15 cellular contexts compared by ENCODE assay signal in the genomic region with DNA sequence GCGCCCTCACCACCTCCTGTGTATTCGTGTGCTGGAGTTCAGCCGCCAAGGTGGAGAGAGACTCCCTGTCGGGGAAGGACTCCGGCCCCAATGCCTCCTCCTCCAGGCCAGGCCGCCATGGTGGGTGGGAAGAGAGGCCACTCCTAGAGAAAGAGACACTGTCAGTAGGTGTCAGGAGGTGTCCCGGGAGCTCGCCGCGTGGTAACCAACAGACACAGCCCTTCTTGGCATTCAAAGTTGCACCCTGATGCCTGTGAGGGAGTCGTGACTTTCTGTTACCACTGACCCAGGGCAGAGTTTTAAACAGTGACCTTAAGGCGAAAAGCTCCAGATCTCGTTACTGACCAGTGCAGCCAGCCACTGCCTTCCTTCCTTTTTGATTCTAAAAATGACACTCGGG.
"Had no signal": no experiment of that assay in that cellular context is flagged by ENCODE, and none has a peak within 500 bp of the region (broad histone marks: within the 10 kb centered on the region; RNA-seq: fewer than 3 reads in every experiment).

No MANE protein-coding gene starts in this region.

- H3K27ac ChIP-seq: adrenal gland, WERI-Rb-1 had no signal

- H3K27me3 ChIP-seq: adrenal gland had no signal

- DNase-seq: activated CD4-positive, alpha-beta T cell treated with anti-CD3 and anti-CD28 coated beads for 36 hours; activated CD8-positive, alpha-beta T cell treated with anti-CD3 and anti-CD28 coated beads for 36 hours; activated effector memory CD4-positive, alpha-beta T cell treated with anti-CD3 and anti-CD28 coated beads, Interleukin-2, amount 50 U/mL, for 16 hours; activated T-cell treated with anti-CD3 and anti-CD28 coated beads, Interleukin-2, amount 50 U/mL, for 48 hours; adrenal gland; caudate nucleus; erythroblast; hypothalamus; kidney; mesenchymal stem cell; natural killer cell; T-helper 1 cell; WERI-Rb-1 had no signal

- H3K9me3 ChIP-seq: adrenal gland had no signal

- H3K27me3 Mint-ChIP-seq: activated CD4-positive, alpha-beta T cell treated with anti-CD3 and anti-CD28 coated beads for 36 hours; activated CD8-positive, alpha-beta T cell treated with anti-CD3 and anti-CD28 coated beads for 36 hours; activated naive CD4-positive, alpha-beta T cell treated with anti-CD3 and anti-CD28 coated beads, Interleukin-2, amount 50 U/mL, for 24 hours had no signal

- H3K4me3 ChIP-seq: adrenal gland had no signal

- H3K36me3 Mint-ChIP-seq: natural killer cell had no signal

- H3K4me1 Mint-ChIP-seq: activated CD4-positive, alpha-beta T cell treated with anti-CD3 and anti-CD28 coated beads for 36 hours; activated naive CD4-positive, alpha-beta T cell treated with anti-CD3 and anti-CD28 coated beads, Interleukin-2, amount 50 U/mL, for 24 hours; stimulated activated effector memory CD8-positive, alpha-beta T cell treated with anti-CD3 and anti-CD28 coated beads, Interleukin-12 subunit alpha, Interleukin-12 subunit beta, amount 100 ng/mL, for 72 hours had no signal

- H3K36me3 ChIP-seq: adrenal gland, WERI-Rb-1 had no signal

- H3K9me3 Mint-ChIP-seq: activated CD8-positive, alpha-beta T cell treated with anti-CD3 and anti-CD28 coated beads for 36 hours; activated naive CD4-positive, alpha-beta T cell treated with anti-CD3 and anti-CD28 coated beads, Interleukin-2, amount 50 U/mL, for 24 hours; natural killer cell; stimulated activated effector memory CD8-positive, alpha-beta T cell treated with anti-CD3 and anti-CD28 coated beads, Interleukin-12 subunit alpha, Interleukin-12 subunit beta, amount 100 ng/mL, for 72 hours had no signal

- ATAC-seq: activated CD4-positive, alpha-beta T cell treated with anti-CD3 and anti-CD28 coated beads for 36 hours; activated CD8-positive, alpha-beta T cell treated with anti-CD3 and anti-CD28 coated beads for 36 hours; natural killer cell; stimulated activated effector memory CD8-positive, alpha-beta T cell treated with anti-CD3 and anti-CD28 coated beads, Interleukin-12 subunit alpha, Interleukin-12 subunit beta, amount 100 ng/mL, for 72 hours had no signal

- H3K27ac Mint-ChIP-seq: activated CD4-positive, alpha-beta T cell treated with anti-CD3 and anti-CD28 coated beads for 36 hours; activated CD8-positive, alpha-beta T cell treated with anti-CD3 and anti-CD28 coated beads for 36 hours; activated naive CD4-positive, alpha-beta T cell treated with anti-CD3 and anti-CD28 coated beads, Interleukin-2, amount 50 U/mL, for 24 hours; natural killer cell had no signal

- H3K4me3 Mint-ChIP-seq: activated CD4-positive, alpha-beta T cell treated with anti-CD3 and anti-CD28 coated beads for 36 hours; activated CD8-positive, alpha-beta T cell treated with anti-CD3 and anti-CD28 coated beads for 36 hours; activated naive CD4-positive, alpha-beta T cell treated with anti-CD3 and anti-CD28 coated beads, Interleukin-2, amount 50 U/mL, for 24 hours; natural killer cell; stimulated activated effector memory CD8-positive, alpha-beta T cell treated with anti-CD3 and anti-CD28 coated beads, Interleukin-12 subunit alpha, Interleukin-12 subunit beta, amount 100 ng/mL, for 72 hours had no signal

- H3K4me1 ChIP-seq: adrenal gland had no signal
